ENCODE assay signal across 12 cellular contexts in the genomic region with DNA sequence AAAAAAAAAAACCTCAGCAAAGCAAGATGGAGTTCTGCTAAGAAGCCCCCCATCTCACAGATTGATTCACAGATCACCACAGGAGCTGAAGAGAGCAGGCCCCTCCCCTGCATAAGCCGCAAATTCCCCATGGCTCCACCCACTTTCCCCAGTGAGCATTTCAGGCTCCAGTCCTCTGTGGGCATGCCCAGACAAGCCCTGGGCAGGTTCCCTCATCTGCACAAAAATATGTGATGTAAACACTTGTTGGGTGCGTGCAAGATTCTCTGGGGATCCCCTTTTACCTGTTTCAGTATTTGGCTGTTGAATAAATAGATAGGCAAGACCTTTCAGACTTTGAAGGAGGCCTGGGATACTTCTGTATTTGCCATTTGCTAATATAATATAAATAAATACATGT.
DNase-seq lines count a peak whose midpoint lies in the region; ATAC-seq and TF ChIP-seq lines count a peak whose summit lies in the region.
"Had no signal": no experiment of that assay in that cellular context is flagged by ENCODE, and none has a peak within 500 bp of the region (broad histone marks: within the 10 kb centered on the region; RNA-seq: fewer than 3 reads in every experiment).

No MANE protein-coding gene starts in this region.

- H3K27ac ChIP-seq in heart left ventricle: no peak overlapping the region

- H3K4me1 ChIP-seq in heart left ventricle: no peaks in the 10 kb centered on the region

- intact Hi-C loops in heart left ventricle (cut with DNase I): no loop called here

- DNase-seq in epithelial cell of esophagus (ENCODE audit: low read depth) (peak; percentile 67), SW 1271 (lab: John Stamatoyannopoulos, UW) (no peak), amygdala (lab: John Stamatoyannopoulos, UW) (no peak), heart left ventricle (no peak)
- DNase-seq: aorta, immature natural killer cell, naive B cell, NCI-H524 treated with DMSO at 0.1 percent for 48 hours had no signal

- WGBS in heart left ventricle, 4 donors: 82 to 89% (median 87%) methylated on average over 2 of the region's 2 CpGs

- no peak for TF ChIP-seq CTCF in epithelial cell of esophagus (IDR thresholded peaks at IDR 0.05; ENCODE audit: insufficient read depth, low read depth, low read length, missing control alignments)
- TF ChIP-seq CTCF in heart left ventricle (IDR thresholded peaks at IDR 0.05): no peak

- no peak for TF ChIP-seq POLR2A in heart left ventricle (IDR thresholded peaks at IDR 0.05)

- H3K27me3 ChIP-seq in heart left ventricle: no peaks in the 10 kb centered on the region

- H3K4me3 ChIP-seq in epithelial cell of esophagus (ENCODE audit: low read length) (no peak overlapping the region), heart left ventricle (no peak overlapping the region)

- peaks cover 0 to 14% (median 0%) of the 10 kb centered on the region in 12 donors for H3K9me3 ChIP-seq in heart left ventricle

- H3K36me3 ChIP-seq in heart left ventricle: no peaks in the 10 kb centered on the region

- ATAC-seq in GM18517 (IDR thresholded peaks at IDR 0.05; ENCODE audit: unreplicated experiment) (peak; percentile 59), GM21529 (IDR thresholded peaks at IDR 0.05; ENCODE audit: unreplicated experiment) (peak; percentile 60), HG03520 (IDR thresholded peaks at IDR 0.05; ENCODE audit: unreplicated experiment) (peak; percentile 72), GM21390 (IDR thresholded peaks at IDR 0.05; ENCODE audit: unreplicated experiment) (no peak), heart left ventricle (no peak)

Comparison
In these comparisons a context has a peak if more than half of its experiments do, and no peak if none do; other contexts are left out.
1. ATAC-seq: peak in GM18517 (single experiment), GM21529 (single experiment) and HG03520 (single experiment); none in GM21390 (single experiment) and heart left ventricle (0 of 4).